In the genomic region with DNA sequence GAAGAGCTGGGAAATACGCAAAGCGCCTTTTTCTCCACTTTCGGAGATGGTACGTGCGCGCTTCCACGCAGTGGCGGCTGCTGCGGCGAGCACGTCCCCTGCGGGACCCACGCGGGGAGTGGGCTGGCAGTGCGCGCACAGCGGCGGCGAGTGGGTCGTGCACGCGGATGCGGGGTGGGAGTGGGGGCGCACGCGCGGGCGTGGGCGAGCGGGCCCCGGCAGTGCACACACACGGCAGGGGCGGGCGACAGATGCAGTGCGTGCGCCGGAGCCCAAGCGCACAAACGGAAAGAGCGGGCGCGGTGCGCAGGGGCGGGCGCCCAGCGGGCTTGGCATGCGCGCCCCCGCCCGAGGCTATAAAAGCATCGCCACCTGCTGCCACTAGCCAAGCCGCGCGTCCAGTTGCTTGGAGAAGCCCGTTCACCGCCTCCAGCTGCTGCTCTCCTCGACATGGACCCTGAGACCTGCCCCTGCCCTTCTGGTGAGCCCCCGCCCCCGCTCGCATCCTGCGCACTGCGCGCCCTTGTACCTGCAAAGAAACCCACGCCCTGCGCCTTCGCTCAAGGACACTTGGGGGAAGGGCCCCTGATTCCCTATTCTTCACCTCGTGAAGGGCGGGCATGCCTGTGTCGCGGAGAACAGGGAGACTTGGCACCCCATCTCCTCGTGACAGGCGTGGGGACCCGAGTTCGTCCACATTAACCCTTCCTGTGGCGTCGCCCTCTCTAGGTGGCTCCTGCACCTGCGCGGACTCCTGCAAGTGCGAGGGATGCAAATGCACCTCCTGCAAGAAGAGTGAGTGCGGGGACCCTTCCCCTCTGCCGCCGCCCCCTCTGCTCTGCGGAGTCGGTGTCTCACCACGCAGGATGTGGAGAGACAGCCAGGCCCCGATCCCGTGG, we compare ENCODE assay signal across 1 cellular context.
TF ChIP-seq lines count a peak whose summit lies in the region.

A gene (plus strand): TSS at position 388 of the 899 bp plus-strand sequence. CDS start 63 bp downstream, at position 451.

TF ChIP-seq in A549, 52 proteins besides CTCF, POLR2A, EP300 and RAD21 (continued from another document):
- TF ChIP-seq, protein P1, sequence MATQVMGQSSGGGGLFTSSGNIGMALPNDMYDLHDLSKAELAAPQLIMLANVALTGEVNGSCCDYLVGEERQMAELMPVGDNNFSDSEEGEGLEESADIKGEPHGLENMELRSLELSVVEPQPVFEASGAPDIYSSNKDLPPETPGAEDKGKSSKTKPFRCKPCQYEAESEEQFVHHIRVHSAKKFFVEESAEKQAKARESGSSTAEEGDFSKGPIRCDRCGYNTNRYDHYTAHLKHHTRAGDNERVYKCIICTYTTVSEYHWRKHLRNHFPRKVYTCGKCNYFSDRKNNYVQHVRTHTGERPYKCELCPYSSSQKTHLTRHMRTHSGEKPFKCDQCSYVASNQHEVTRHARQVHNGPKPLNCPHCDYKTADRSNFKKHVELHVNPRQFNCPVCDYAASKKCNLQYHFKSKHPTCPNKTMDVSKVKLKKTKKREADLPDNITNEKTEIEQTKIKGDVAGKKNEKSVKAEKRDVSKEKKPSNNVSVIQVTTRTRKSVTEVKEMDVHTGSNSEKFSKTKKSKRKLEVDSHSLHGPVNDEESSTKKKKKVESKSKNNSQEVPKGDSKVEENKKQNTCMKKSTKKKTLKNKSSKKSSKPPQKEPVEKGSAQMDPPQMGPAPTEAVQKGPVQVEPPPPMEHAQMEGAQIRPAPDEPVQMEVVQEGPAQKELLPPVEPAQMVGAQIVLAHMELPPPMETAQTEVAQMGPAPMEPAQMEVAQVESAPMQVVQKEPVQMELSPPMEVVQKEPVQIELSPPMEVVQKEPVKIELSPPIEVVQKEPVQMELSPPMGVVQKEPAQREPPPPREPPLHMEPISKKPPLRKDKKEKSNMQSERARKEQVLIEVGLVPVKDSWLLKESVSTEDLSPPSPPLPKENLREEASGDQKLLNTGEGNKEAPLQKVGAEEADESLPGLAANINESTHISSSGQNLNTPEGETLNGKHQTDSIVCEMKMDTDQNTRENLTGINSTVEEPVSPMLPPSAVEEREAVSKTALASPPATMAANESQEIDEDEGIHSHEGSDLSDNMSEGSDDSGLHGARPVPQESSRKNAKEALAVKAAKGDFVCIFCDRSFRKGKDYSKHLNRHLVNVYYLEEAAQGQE (IDR thresholded peaks at IDR 0.05), result no peak
- TF ChIP-seq, protein P2, sequence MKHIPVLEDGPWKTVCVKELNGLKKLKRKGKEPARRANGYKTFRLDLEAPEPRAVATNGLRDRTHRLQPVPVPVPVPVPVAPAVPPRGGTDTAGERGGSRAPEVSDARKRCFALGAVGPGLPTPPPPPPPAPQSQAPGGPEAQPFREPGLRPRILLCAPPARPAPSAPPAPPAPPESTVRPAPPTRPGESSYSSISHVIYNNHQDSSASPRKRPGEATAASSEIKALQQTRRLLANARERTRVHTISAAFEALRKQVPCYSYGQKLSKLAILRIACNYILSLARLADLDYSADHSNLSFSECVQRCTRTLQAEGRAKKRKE (CRISPR knock-in tag; IDR thresholded peaks at IDR 0.05; ENCODE audit: low read depth), result no peak
- no peak for TF ChIP-seq CEBPB (IDR thresholded peaks at IDR 0.05)
- TF ChIP-seq ZC3H11A (IDR thresholded peaks at IDR 0.05), result no peak
- TF ChIP-seq, protein P3, sequence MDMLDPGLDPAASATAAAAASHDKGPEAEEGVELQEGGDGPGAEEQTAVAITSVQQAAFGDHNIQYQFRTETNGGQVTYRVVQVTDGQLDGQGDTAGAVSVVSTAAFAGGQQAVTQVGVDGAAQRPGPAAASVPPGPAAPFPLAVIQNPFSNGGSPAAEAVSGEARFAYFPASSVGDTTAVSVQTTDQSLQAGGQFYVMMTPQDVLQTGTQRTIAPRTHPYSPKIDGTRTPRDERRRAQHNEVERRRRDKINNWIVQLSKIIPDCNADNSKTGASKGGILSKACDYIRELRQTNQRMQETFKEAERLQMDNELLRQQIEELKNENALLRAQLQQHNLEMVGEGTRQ (IDR thresholded peaks at IDR 0.05), result no peak
- no peak for TF ChIP-seq KDM5A (IDR thresholded peaks at IDR 0.05)
- TF ChIP-seq, protein P4, sequence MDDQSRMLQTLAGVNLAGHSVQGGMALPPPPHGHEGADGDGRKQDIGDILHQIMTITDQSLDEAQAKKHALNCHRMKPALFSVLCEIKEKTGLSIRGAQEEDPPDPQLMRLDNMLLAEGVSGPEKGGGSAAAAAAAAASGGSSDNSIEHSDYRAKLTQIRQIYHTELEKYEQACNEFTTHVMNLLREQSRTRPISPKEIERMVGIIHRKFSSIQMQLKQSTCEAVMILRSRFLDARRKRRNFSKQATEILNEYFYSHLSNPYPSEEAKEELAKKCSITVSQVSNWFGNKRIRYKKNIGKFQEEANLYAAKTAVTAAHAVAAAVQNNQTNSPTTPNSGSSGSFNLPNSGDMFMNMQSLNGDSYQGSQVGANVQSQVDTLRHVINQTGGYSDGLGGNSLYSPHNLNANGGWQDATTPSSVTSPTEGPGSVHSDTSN (IDR thresholded peaks at IDR 0.05), result no peak
- TF ChIP-seq MAFK (IDR thresholded peaks at IDR 0.05; ENCODE audit: partially characterized antibody), result no peak
- TF ChIP-seq ZSCAN20 (CRISPR knock-in tag; IDR thresholded peaks at IDR 0.05), result no peak
